Comparison of ENCODE assay signal across 2 cellular contexts in genomic region chrX:134533352-134533751, GRCh38.
TF ChIP-seq lines count a peak whose summit lies in the region.

No MANE protein-coding gene starts in this region.

TF ChIP-seq in A549, 52 proteins besides CTCF, POLR2A, EP300 and RAD21:
- no peak for TF ChIP-seq HMGXB4 (CRISPR knock-in tag; IDR thresholded peaks at IDR 0.05; ENCODE audit: borderline replicate concordance)
- no peak for TF ChIP-seq HOXA7 (CRISPR knock-in tag; IDR thresholded peaks at IDR 0.05)
- TF ChIP-seq SMC3 (IDR thresholded peaks at IDR 0.05), result no peak

TF ChIP-seq in SK-N-SH treated with all-trans-retinoic acid at 6 μM for 48 hours, 23 proteins besides CTCF, POLR2A, EP300 and RAD21 (continued from another document):
- TF ChIP-seq, protein P1, sequence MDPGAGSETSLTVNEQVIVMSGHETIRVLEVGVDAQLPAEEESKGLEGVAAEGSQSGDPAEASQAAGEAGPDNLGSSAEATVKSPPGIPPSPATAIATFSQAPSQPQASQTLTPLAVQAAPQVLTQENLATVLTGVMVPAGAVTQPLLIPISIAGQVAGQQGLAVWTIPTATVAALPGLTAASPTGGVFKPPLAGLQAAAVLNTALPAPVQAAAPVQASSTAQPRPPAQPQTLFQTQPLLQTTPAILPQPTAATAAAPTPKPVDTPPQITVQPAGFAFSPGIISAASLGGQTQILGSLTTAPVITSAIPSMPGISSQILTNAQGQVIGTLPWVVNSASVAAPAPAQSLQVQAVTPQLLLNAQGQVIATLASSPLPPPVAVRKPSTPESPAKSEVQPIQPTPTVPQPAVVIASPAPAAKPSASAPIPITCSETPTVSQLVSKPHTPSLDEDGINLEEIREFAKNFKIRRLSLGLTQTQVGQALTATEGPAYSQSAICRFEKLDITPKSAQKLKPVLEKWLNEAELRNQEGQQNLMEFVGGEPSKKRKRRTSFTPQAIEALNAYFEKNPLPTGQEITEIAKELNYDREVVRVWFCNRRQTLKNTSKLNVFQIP (CRISPR knock-in tag; IDR thresholded peaks at IDR 0.05; ENCODE audit: borderline replicate concordance, low read depth), result no peak
- TF ChIP-seq ZNF565 (CRISPR knock-in tag; conservative IDR thresholded peaks at IDR 0.05; ENCODE audit: low read depth) (no peak), PPARA (CRISPR knock-in tag; IDR thresholded peaks at IDR 0.05; ENCODE audit: borderline replicate concordance) (no peak), ARNTL (CRISPR knock-in tag; IDR thresholded peaks at IDR 0.05; ENCODE audit: borderline replicate concordance, low read depth) (no peak), ZNF8 (CRISPR knock-in tag; IDR thresholded peaks at IDR 0.05) (no peak), ESRRG (CRISPR knock-in tag; IDR thresholded peaks at IDR 0.05) (no peak), TCF4 (CRISPR knock-in tag; IDR thresholded peaks at IDR 0.05; ENCODE audit: borderline replicate concordance) (no peak), RARB (CRISPR knock-in tag; IDR thresholded peaks at IDR 0.05) (no peak), TOX (CRISPR knock-in tag; IDR thresholded peaks at IDR 0.05; ENCODE audit: borderline replicate concordance) (no peak)
- TF ChIP-seq, protein P2, sequence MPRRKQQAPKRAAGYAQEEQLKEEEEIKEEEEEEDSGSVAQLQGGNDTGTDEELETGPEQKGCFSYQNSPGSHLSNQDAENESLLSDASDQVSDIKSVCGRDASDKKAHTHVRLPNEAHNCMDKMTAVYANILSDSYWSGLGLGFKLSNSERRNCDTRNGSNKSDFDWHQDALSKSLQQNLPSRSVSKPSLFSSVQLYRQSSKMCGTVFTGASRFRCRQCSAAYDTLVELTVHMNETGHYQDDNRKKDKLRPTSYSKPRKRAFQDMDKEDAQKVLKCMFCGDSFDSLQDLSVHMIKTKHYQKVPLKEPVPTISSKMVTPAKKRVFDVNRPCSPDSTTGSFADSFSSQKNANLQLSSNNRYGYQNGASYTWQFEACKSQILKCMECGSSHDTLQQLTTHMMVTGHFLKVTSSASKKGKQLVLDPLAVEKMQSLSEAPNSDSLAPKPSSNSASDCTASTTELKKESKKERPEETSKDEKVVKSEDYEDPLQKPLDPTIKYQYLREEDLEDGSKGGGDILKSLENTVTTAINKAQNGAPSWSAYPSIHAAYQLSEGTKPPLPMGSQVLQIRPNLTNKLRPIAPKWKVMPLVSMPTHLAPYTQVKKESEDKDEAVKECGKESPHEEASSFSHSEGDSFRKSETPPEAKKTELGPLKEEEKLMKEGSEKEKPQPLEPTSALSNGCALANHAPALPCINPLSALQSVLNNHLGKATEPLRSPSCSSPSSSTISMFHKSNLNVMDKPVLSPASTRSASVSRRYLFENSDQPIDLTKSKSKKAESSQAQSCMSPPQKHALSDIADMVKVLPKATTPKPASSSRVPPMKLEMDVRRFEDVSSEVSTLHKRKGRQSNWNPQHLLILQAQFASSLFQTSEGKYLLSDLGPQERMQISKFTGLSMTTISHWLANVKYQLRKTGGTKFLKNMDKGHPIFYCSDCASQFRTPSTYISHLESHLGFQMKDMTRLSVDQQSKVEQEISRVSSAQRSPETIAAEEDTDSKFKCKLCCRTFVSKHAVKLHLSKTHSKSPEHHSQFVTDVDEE (CRISPR knock-in tag; IDR thresholded peaks at IDR 0.05), result no peak
- TF ChIP-seq, protein P3, sequence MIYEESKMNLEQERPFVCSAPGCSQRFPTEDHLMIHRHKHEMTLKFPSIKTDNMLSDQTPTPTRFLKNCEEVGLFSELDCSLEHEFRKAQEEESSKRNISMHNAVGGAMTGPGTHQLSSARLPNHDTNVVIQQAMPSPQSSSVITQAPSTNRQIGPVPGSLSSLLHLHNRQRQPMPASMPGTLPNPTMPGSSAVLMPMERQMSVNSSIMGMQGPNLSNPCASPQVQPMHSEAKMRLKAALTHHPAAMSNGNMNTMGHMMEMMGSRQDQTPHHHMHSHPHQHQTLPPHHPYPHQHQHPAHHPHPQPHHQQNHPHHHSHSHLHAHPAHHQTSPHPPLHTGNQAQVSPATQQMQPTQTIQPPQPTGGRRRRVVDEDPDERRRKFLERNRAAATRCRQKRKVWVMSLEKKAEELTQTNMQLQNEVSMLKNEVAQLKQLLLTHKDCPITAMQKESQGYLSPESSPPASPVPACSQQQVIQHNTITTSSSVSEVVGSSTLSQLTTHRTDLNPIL (CRISPR knock-in tag; IDR thresholded peaks at IDR 0.05; ENCODE audit: low read depth), result no peak
- TF ChIP-seq, protein P4, sequence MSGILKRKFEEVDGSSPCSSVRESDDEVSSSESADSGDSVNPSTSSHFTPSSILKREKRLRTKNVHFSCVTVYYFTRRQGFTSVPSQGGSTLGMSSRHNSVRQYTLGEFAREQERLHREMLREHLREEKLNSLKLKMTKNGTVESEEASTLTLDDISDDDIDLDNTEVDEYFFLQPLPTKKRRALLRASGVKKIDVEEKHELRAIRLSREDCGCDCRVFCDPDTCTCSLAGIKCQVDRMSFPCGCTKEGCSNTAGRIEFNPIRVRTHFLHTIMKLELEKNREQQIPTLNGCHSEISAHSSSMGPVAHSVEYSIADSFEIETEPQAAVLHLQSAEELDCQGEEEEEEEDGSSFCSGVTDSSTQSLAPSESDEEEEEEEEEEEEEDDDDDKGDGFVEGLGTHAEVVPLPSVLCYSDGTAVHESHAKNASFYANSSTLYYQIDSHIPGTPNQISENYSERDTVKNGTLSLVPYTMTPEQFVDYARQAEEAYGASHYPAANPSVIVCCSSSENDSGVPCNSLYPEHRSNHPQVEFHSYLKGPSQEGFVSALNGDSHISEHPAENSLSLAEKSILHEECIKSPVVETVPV (CRISPR knock-in tag; IDR thresholded peaks at IDR 0.05), result no peak
